16 cellular contexts compared by ENCODE assay signal in genomic region chr10:33807527-33808377, GRCh38.
DNase-seq lines count a peak whose midpoint lies in the region; ATAC-seq, FAIRE-seq and TF ChIP-seq lines count a peak whose summit lies in the region.
"Had no signal": no experiment of that assay in that cellular context is flagged by ENCODE, and none has a peak within 500 bp of the region (broad histone marks: within the 10 kb centered on the region; RNA-seq: fewer than 3 reads in every experiment).

No MANE protein-coding gene starts in this region.

- H3K27me3 ChIP-seq in psoas muscle (ENCODE audit: insufficient read depth in 3 of 3, low read length in 2 of 3): no peaks in the 10 kb centered on the region
- H3K27me3 ChIP-seq: BE2C, Peyer's patch had no signal

- peaks cover 48% of the 10 kb centered on the region for H3K4me1 ChIP-seq in psoas muscle
- H3K4me1 ChIP-seq: BE2C, Peyer's patch had no signal

- DNase-seq in HTR-8/SVneo (ENCODE audit: insufficient read length, low spot score) (no peak), RCC 7860 (ENCODE audit: low spot score) (peak; percentile 6), iPS-NIHi7 (ENCODE audit: extremely low spot score) (peak; percentile 21), psoas muscle (no peak), DMS 273 treated with DMSO at 0.1 percent for 48 hours (lab: John Stamatoyannopoulos, UW) (no peak), NCI-H1105 treated with DMSO at 0.1 percent for 48 hours (lab: John Stamatoyannopoulos, UW) (no peak), OCI-M1 (lab: John Stamatoyannopoulos, UW) (no peak), inferior parietal cortex (ENCODE audit: extremely low spot score) (no peak)
- DNase-seq: BE2C; CD4-positive, alpha-beta memory T cell; KG1; NCI-H1092 treated with DMSO at 0.1 percent for 48 hours; NCI-H526; Peyer's patch; SHP77 treated with DMSO at 0.1 percent for 48 hours had no signal

- peak; percentile 12 to 73 (median 38) for ATAC-seq in psoas muscle

- H3K27ac ChIP-seq in psoas muscle: peak overlapping the region; percentile 85
- H3K27ac ChIP-seq: Peyer's patch had no signal

- FAIRE-seq in HTR-8/SVneo (lab: Jason Lieb, UNC) (peak; percentile 26), RCC 7860 (lab: Jason Lieb, UNC) (no peak)
- FAIRE-seq: H54 had no signal

- intact Hi-C loops in psoas muscle (cut with DNase I): no loop called here

- H3K9me3 ChIP-seq in psoas muscle: no peaks in the 10 kb centered on the region
- H3K9me3 ChIP-seq: BE2C, Peyer's patch had no signal

- no peak overlapping the region for H3K4me3 ChIP-seq in psoas muscle
- H3K4me3 ChIP-seq: Peyer's patch had no signal

- H3K36me3 ChIP-seq in psoas muscle (ENCODE audit: insufficient read depth in 1 of 2, low read depth in 1 of 2): no peaks in the 10 kb centered on the region
- H3K36me3 ChIP-seq: BE2C, Peyer's patch had no signal

- WGBS in psoas muscle, 3 donors: 38 to 56% (median 45%) methylated on average over 11 of the region's 11 CpGs

- no peak for TF ChIP-seq CTCF in psoas muscle (IDR thresholded peaks at IDR 0.05)

Comparison
In these comparisons a context has a peak if more than half of its experiments do, and no peak if none do; other contexts are left out.
1. DNase-seq: peak in RCC 7860 (single experiment) and iPS-NIHi7 (single experiment); none in HTR-8/SVneo (single experiment), psoas muscle (0 of 2), DMS 273 treated with DMSO at 0.1 percent for 48 hours (single experiment), NCI-H1105 treated with DMSO at 0.1 percent for 48 hours (single experiment), OCI-M1 (single experiment) and inferior parietal cortex (single experiment).